1 cellular context compared by ENCODE assay signal in genomic region chr18:54155412-54155811, GRCh38.
TF ChIP-seq lines count a peak whose summit lies in the region.

No MANE protein-coding gene starts in this region.

TF ChIP-seq in IMR-90, 13 proteins besides CTCF, POLR2A, EP300 and RAD21:
- peak; percentile 30; the same call in 1 of the 2 replicates for TF ChIP-seq MAFK (IDR thresholded peaks at IDR 0.05; ENCODE audit: low read depth, low read length)
- TF ChIP-seq USF2 (IDR thresholded peaks at IDR 0.05; ENCODE audit: low read depth, low read length): no peak
